Comparison of ENCODE assay signal across 25 cellular contexts in the genomic region with DNA sequence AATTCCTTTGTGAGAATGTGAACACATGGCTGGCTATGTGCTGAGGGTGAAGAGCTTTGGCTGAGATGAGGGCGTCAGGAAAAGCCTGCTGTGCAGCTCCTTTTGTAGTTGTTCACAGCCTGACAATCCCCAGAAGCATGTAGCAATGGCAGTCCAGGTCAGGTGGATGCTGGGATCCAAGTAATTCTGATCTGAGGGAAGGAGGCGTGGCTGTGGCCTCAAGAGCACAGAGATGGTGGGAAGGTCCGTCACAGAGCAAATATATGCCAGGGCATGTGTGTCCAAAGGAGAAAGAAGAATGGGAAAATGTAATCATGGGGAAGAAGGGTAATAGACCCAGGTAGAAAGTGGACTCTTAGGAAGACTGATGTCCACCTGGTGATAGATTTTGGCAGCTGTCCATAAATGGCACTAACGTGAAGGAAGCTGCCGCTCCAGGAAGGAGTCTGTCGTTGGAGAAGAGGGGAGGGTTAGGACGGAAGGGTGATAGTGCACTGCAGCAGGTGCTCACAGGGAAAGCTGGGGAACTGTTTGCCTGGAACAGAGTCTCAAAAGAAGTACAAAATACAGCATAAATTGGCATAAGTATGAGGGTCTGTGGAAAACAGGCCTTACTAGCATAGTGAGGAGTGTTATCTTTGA. TPM values are rescaled to one million over a fixed set of nuclear protein-coding genes. Genes with fewer than 3 reads are reported as not detected.
DNase-seq lines count a peak whose midpoint lies in the region; ATAC-seq, FAIRE-seq and TF ChIP-seq lines count a peak whose summit lies in the region.
"Had no signal": no experiment of that assay in that cellular context is flagged by ENCODE, and none has a peak within 500 bp of the region (broad histone marks: within the 10 kb centered on the region; RNA-seq: fewer than 3 reads in every experiment).

No MANE protein-coding gene starts in this region.

- no peak for TF ChIP-seq CTCF in CD14-positive monocyte (IDR thresholded peaks at IDR 0.05)
- no peak for TF ChIP-seq CTCF in H9 (conservative IDR thresholded peaks at IDR 0.05)
- TF ChIP-seq CTCF in HepG2 (CRISPR knock-in tag; IDR thresholded peaks at IDR 0.05), result no peak
- TF ChIP-seq CTCF in endothelial cell (IDR thresholded peaks at IDR 0.05; ENCODE audit: unreplicated experiment), result no peak

- BruUV-seq in HepG2 (replicated peaks; lab: Mats Ljungman, UMichigan), result no TSS peak

- in situ Hi-C loops in HepG2 (cut with HindIII; ENCODE audit: extremely low pct_ligation_motif_present, low pct_unique_long_range_greater_than_20kb), result loop anchor here (5.0 kb wide), 1 partner anchor 194 kb away; no protein-coding TSS in a partner anchor

- peaks cover 19% of the 10 kb centered on the region for H3K4me1 Mint-ChIP-seq in CD14-positive monocyte
- H3K4me1 Mint-ChIP-seq in H9, result peaks cover 9 to 12% of the 10 kb centered on the region in 2 experiments
- H3K4me1 Mint-ChIP-seq in endothelial cell (ENCODE audit: unreplicated experiment), result no peaks in the 10 kb centered on the region
- peaks cover 0 to 3% (median 0%) of the 10 kb centered on the region in 4 donors for H3K4me1 Mint-ChIP-seq in naive thymus-derived CD8-positive, alpha-beta T cell
- H3K4me1 Mint-ChIP-seq: activated B cell treated with CpG ODN at 0.5 μM for 24 hours, memory B cell, natural killer cell had no signal

- no peak; a peak in 1 of 4 replicates for TF ChIP-seq POLR2A in HepG2 (IDR thresholded peaks at IDR 0.05; ENCODE audit: insufficient read depth in 1 of 2, low read depth in 2 of 2, low read length in 2 of 2)

- H3K79me1 ChIP-seq in H9 (ENCODE audit: insufficient read depth, low read depth, low read length, poor library complexity, severe bottlenecking), result no peaks in the 10 kb centered on the region

- H4K20me1 ChIP-seq in H9 (ENCODE audit: control insufficient read depth, insufficient read depth, insufficient read length), result no peaks in the 10 kb centered on the region
- H4K20me1 ChIP-seq in HepG2 (ENCODE audit: insufficient read depth, low read length), result no peaks in the 10 kb centered on the region

- H3K56ac ChIP-seq in H9 (ENCODE audit: insufficient read length, low read depth, low read length), result no peak overlapping the region

- no peak for FAIRE-seq in HepG2 (lab: Jason Lieb, UNC)
- FAIRE-seq: endothelial cell of umbilical vein, kidney, pancreas had no signal

- intact Hi-C loops in CD14-positive monocyte (cut with micrococcal nuclease) (loop anchor here in 1 of 2 donors (10.0 kb wide), 1 partner anchor 286 kb away; no protein-coding TSS in a partner anchor), HepG2 (cut with micrococcal nuclease; ENCODE audit: unreplicated experiment) (no loop called here)

- no peak overlapping the region for H3K14ac ChIP-seq in H9 (ENCODE audit: insufficient read depth, low read length)

- no peak for DNase-seq in CD14-positive monocyte (ENCODE audit: low spot score)
- DNase-seq in H9, result no peak
- peak; percentile 84 for DNase-seq in NCI-H748 (lab: John Stamatoyannopoulos, UW; ENCODE audit: unreplicated experiment)
- DNase-seq in HepG2 (ENCODE audit: low spot score), result no peak
- no peak for DNase-seq in NCI-H1105 (lab: John Stamatoyannopoulos, UW)
- no peak for DNase-seq in endothelial cell (ENCODE audit: low spot score)
- DNase-seq in cortex of kidney (lab: John Stamatoyannopoulos, UW), result no peak
- DNase-seq in naive thymus-derived CD8-positive, alpha-beta T cell, result no peak
- DNase-seq: ACHN; activated B cell treated with CpG ODN at 0.5 μM for 24 hours; activated CD4-positive, alpha-beta T cell treated with anti-CD3 and anti-CD28 coated beads, Interleukin-2, amount 50 U/mL, for 4 hours; C1 segment of cervical spinal cord; GF-D8; KBM-7; kidney; natural killer cell; NCI-H187 treated with DMSO at 0.1 percent for 48 hours; NCI-H526 treated with DMSO at 0.1 percent for 48 hours; pancreas; stimulated activated CD4-positive, alpha-beta T cell treated with anti-CD3 and anti-CD28 coated beads, Interleukin-12 subunit alpha, Interleukin-12 subunit beta, amount 100 ng/mL, for 4 hours; upper lobe of left lung had no signal

- no peak overlapping the region for H2BK5ac ChIP-seq in H9 (ENCODE audit: insufficient read length, low read length)

- H3K36me3 Mint-ChIP-seq in CD14-positive monocyte, result peaks cover 51 to 69% of the 10 kb centered on the region in 2 donors
- H3K36me3 Mint-ChIP-seq in H9 (ENCODE audit: insufficient read depth in 1 of 3, low read depth in 3 of 3), result peaks cover 39 to 80% (median 77%) of the 10 kb centered on the region in 3 experiments
- peaks cover 6% of the 10 kb centered on the region for H3K36me3 Mint-ChIP-seq in endothelial cell (ENCODE audit: low read depth, unreplicated experiment)
- no peaks in the 10 kb centered on the region for H3K36me3 Mint-ChIP-seq in naive thymus-derived CD8-positive, alpha-beta T cell
- H3K36me3 Mint-ChIP-seq: memory B cell, natural killer cell had no signal

- no peaks in the 10 kb centered on the region for H3K9me3 ChIP-seq in H9 (ENCODE audit: control insufficient read depth, low read depth, low read length)
- H3K9me3 ChIP-seq in HepG2 (ENCODE audit: low read length), result no peaks in the 10 kb centered on the region
- H3K9me3 ChIP-seq: pancreas, right atrium auricular region, upper lobe of left lung had no signal

- no peak overlapping the region for H3K4me2 ChIP-seq in H9 (ENCODE audit: insufficient read depth, insufficient read length, low read length)
- H3K4me2 ChIP-seq in HepG2 (ENCODE audit: low read depth, low read length), result no peak overlapping the region

- TF ChIP-seq EP300 in HepG2 (IDR thresholded peaks at IDR 0.05; ENCODE audit: low read depth in 2 of 2, low read length in 2 of 2) (no peak), HepG2 (CRISPR knock-in tag; IDR thresholded peaks at IDR 0.05; ENCODE audit: borderline replicate concordance) (no peak)

- H3T11ph ChIP-seq in H9 (ENCODE audit: low read length), result no peak overlapping the region

- WGBS in H9 (ENCODE audit: extremely low coverage, insufficient read length, low lambda C conversion rate), result no CpG with 5 or more reads among the region's 7 CpGs
- 94% methylated on average over 7 of the region's 7 CpGs for WGBS in HepG2 (ENCODE audit: low lambda C conversion rate)

- H3K4me3 ChIP-seq in HepG2 (replicated peaks in 1 of 3; ENCODE audit: insufficient read depth in 1 of 3, low read depth in 2 of 3, low read length in 3 of 3), result no peak overlapping the region
- H3K4me3 ChIP-seq: pancreas, right atrium auricular region, upper lobe of left lung had no signal

- H3K4me3 Mint-ChIP-seq in CD14-positive monocyte, result no peak overlapping the region
- no peak overlapping the region for H3K4me3 Mint-ChIP-seq in H9
- no peak overlapping the region for H3K4me3 Mint-ChIP-seq in endothelial cell (ENCODE audit: unreplicated experiment)
- H3K4me3 Mint-ChIP-seq in naive thymus-derived CD8-positive, alpha-beta T cell, result no peak overlapping the region
- H3K4me3 Mint-ChIP-seq: activated B cell treated with CpG ODN at 0.5 μM for 24 hours, memory B cell, natural killer cell had no signal

- H2BK120ac ChIP-seq in H9 (ENCODE audit: low read depth, low read length, poor library complexity, severe bottlenecking), result no peak overlapping the region

- H2BK12ac ChIP-seq in H9 (ENCODE audit: insufficient read length, low read depth, low read length), result no peak overlapping the region

- H4K5ac ChIP-seq in H9 (ENCODE audit: insufficient read length, low read depth, low read length), result no peak overlapping the region

- no peak overlapping the region for H4K91ac ChIP-seq in H9 (ENCODE audit: insufficient read length, low read depth, low read length)

- H2BK15ac ChIP-seq in H9 (ENCODE audit: low read depth, low read length), result no peak overlapping the region

- no peak overlapping the region for H3K23ac ChIP-seq in H9 (ENCODE audit: insufficient read length, low read depth, low read length)

- H4K8ac ChIP-seq in H9 (replicated peaks; ENCODE audit: insufficient read length, low read depth, low read length), result peak overlapping the region; percentile 80

- H2AK5ac ChIP-seq in H9 (ENCODE audit: insufficient read length, low read length), result no peak overlapping the region

- no peak overlapping the region for H3K18ac ChIP-seq in H9 (ENCODE audit: insufficient read length, low read depth, low read length)

- H3K27me3 ChIP-seq in H9 (ENCODE audit: insufficient read depth, low read length) (no peaks in the 10 kb centered on the region), HepG2 (ENCODE audit: control insufficient read depth in 1 of 2, insufficient read depth in 2 of 2, low read length in 2 of 2) (no peaks in the 10 kb centered on the region)
- H3K27me3 ChIP-seq: pancreas, right atrium auricular region, upper lobe of left lung had no signal

- no peaks in the 10 kb centered on the region for H3K79me2 ChIP-seq in H9 (ENCODE audit: insufficient read depth, low read length)
- no peaks in the 10 kb centered on the region for H3K79me2 ChIP-seq in HepG2 (ENCODE audit: insufficient read depth, low read length)

- H3K27ac ChIP-seq in H9 (ENCODE audit: insufficient read length, low read depth, low read length), result no peak overlapping the region
- H3K27ac ChIP-seq in HepG2 (ENCODE audit: extremely low read length, insufficient read depth, low read length), result no peak overlapping the region
- H3K27ac ChIP-seq: pancreas, right atrium auricular region, upper lobe of left lung had no signal

- peaks cover 1 to 44% of the 10 kb centered on the region in 2 experiments; a peak in 3 of 5 replicates for H3K36me3 ChIP-seq in HepG2 (replicated peaks in 1 of 2; ENCODE audit: control insufficient read depth in 1 of 2, insufficient read depth in 2 of 2, low read length in 2 of 2)
- H3K36me3 ChIP-seq: pancreas, right atrium auricular region had no signal

- no peak overlapping the region for H3K4ac ChIP-seq in H9 (ENCODE audit: low read depth, low read length)

- no peak overlapping the region for H3K9ac ChIP-seq in H9 (ENCODE audit: extremely low read depth, insufficient read length, low read length)
- H3K9ac ChIP-seq in HepG2 (ENCODE audit: insufficient read depth, low read depth, low read length), result no peak overlapping the region

- no peaks in the 10 kb centered on the region for H3K27me3 Mint-ChIP-seq in CD14-positive monocyte (ENCODE audit: low read depth in 3 of 3)
- no peaks in the 10 kb centered on the region for H3K27me3 Mint-ChIP-seq in H9 (ENCODE audit: low read depth)
- H3K27me3 Mint-ChIP-seq in endothelial cell (ENCODE audit: unreplicated experiment), result no peaks in the 10 kb centered on the region
- H3K27me3 Mint-ChIP-seq in naive thymus-derived CD8-positive, alpha-beta T cell, result peaks cover 0 to 7% (median 0%) of the 10 kb centered on the region in 5 donors
- H3K27me3 Mint-ChIP-seq: activated B cell treated with CpG ODN at 0.5 μM for 24 hours, memory B cell had no signal

- no peak for TF ChIP-seq RAD21 in HepG2 (CRISPR knock-in tag; IDR thresholded peaks at IDR 0.05)

- POLR2A ChIA-PET in HepG2 (lab: Yijun Ruan, JAX), result no interaction called here
- POLR2A ChIA-PET in naive thymus-derived CD8-positive, alpha-beta T cell (lab: Charles Lee), result no interaction called here

- H3K9me3 Mint-ChIP-seq in CD14-positive monocyte (no peaks in the 10 kb centered on the region), H9 (no peaks in the 10 kb centered on the region), endothelial cell (ENCODE audit: unreplicated experiment) (no peaks in the 10 kb centered on the region)
- peaks cover 0 to 27% (median 4%) of the 10 kb centered on the region in 9 donors for H3K9me3 Mint-ChIP-seq in naive thymus-derived CD8-positive, alpha-beta T cell
- H3K9me3 Mint-ChIP-seq: activated B cell treated with CpG ODN at 0.5 μM for 24 hours had no signal

- H3K27ac Mint-ChIP-seq in CD14-positive monocyte (peak overlapping the region in 5 of 7 donors; percentile 16 to 35 (median 27)), H9 (peak overlapping the region in 2 of 3 experiments; percentile 49 to 76; a peak in 4 of 7 replicates), endothelial cell (ENCODE audit: unreplicated experiment) (no peak overlapping the region)
- no peak overlapping the region for H3K27ac Mint-ChIP-seq in naive thymus-derived CD8-positive, alpha-beta T cell
- H3K27ac Mint-ChIP-seq: activated B cell treated with CpG ODN at 0.5 μM for 24 hours, memory B cell, natural killer cell had no signal

- no peaks in the 10 kb centered on the region for H3K4me1 ChIP-seq in H9 (ENCODE audit: insufficient read depth, low read length)
- 0 out of 2 replicates have a peak, but pooled peaks cover 8% of the 10 kb centered on the region for H3K4me1 ChIP-seq in HepG2 (ENCODE audit: insufficient read depth, low read length)
- H3K4me1 ChIP-seq: pancreas, right atrium auricular region had no signal

- ATAC-seq in HepG2, result no peak
- ATAC-seq in naive thymus-derived CD8-positive, alpha-beta T cell, result no peak
- ATAC-seq: HCT116, natural killer cell had no signal

- no peaks in the 10 kb centered on the region for H3K23me2 ChIP-seq in H9 (ENCODE audit: insufficient read length, low read depth, low read length, poor library complexity, severe bottlenecking)

- H2AFZ ChIP-seq in H9 (ENCODE audit: low read length) (no peak overlapping the region), HepG2 (ENCODE audit: low read length) (no peak overlapping the region)

- no peak overlapping the region for H2BK20ac ChIP-seq in H9 (ENCODE audit: low read depth, low read length, poor library complexity, severe bottlenecking)

- CTCF ChIA-PET in HepG2 (lab: Yijun Ruan, JAX; ENCODE audit: low intra/inter-chr PET ratio, low total read pairs), result interaction anchor here (2.4 kb wide), 1 partner anchor 196 kb away, joined by 14 read pairs; no protein-coding TSS in a partner anchor

RNA-seq across cellular contexts. Expression of a gene that starts 13.8 kb away (rescaled TPM):
- polyA plus RNA-seq in CD14-positive monocyte (100 to 1,000 TPM; 248 to 295 TPM), HepG2 (2011; rRNA removed) (109 and 152 TPM in 2 replicates)
- total RNA-seq in H9 (2021) (234 and 235 TPM in 2 replicates), HepG2 (2016; rRNA removed; fragmentation: Illumina TruSeq; extraction: Trizol) (96.0 and 119 TPM in 2 replicates), endothelial cell (ENCODE audit: unreplicated experiment) (55.9 TPM)
- total RNA-seq in HepG2 (2016; cell fraction: cytosol; rRNA removed; fragmentation: Illumina TruSeq; extraction: Trizol; ENCODE audit: low read depth), result 43.0 and 57.9 TPM in 2 replicates
- 85.5 and 124 TPM in 2 replicates for total RNA-seq in HepG2 (2016; cell fraction: insoluble cytoplasmic fraction; rRNA removed; fragmentation: Illumina TruSeq; extraction: Trizol)
- 67.6 and 68.8 TPM in 2 replicates for total RNA-seq in HepG2 (2016; cell fraction: membrane; rRNA removed; fragmentation: Illumina TruSeq; extraction: Trizol)
- total RNA-seq in HepG2 (2016; cell fraction: nucleus; rRNA removed; fragmentation: Illumina TruSeq; extraction: Trizol), result 147 and 150 TPM in 2 replicates
- polyA plus RNA-seq in HepG2 (2011; cell fraction: cytosol; rRNA removed), result 77.4 and 102 TPM in 2 replicates
- polyA plus RNA-seq in HepG2 (2011; cell fraction: nucleus; rRNA removed), result 21.1 and 35.4 TPM in 2 replicates
- polyA plus RNA-seq in HepG2 (2012), result 130 and 168 TPM in 2 replicates
- polyA plus RNA-seq in HepG2 (2016; cell fraction: cytosol; fragmentation: Illumina TruSeq; extraction: Trizol; ENCODE audit: low read depth), result 129 and 148 TPM in 2 replicates
- polyA plus RNA-seq in HepG2 (2016; cell fraction: insoluble cytoplasmic fraction; fragmentation: Illumina TruSeq; extraction: Trizol; ENCODE audit: low read depth), result 275 and 282 TPM in 2 replicates
- polyA plus RNA-seq in HepG2 (2016; cell fraction: membrane; fragmentation: Illumina TruSeq; extraction: Trizol; ENCODE audit: low read depth), result 145 and 157 TPM in 2 replicates
- polyA plus RNA-seq in HepG2 (2016; cell fraction: nucleus; fragmentation: Illumina TruSeq; extraction: Trizol; ENCODE audit: insufficient read depth, low read depth), result 447 and 475 TPM in 2 replicates
- 118 and 242 TPM in 2 replicates for polyA minus RNA-seq in HepG2 (2011; rRNA and poly(A)+ RNA removed; ENCODE audit: low replicate concordance)
- polyA minus RNA-seq in HepG2 (2011; cell fraction: cytosol; rRNA and poly(A)+ RNA removed), result 51.3 and 69.3 TPM in 2 replicates
- 47.0 and 48.3 TPM in 2 replicates for polyA minus RNA-seq in HepG2 (2011; cell fraction: nucleus; rRNA and poly(A)+ RNA removed)
- total RNA-seq in naive thymus-derived CD8-positive, alpha-beta T cell, result not detected
- polyA plus RNA-seq in naive thymus-derived CD8-positive, alpha-beta T cell, result under 1 TPM in 1 of 3 donors, not detected in 2; 0.75 TPM
- total RNA-seq: activated B cell treated with CpG ODN at 0.5 μM for 24 hours had no signal

Comparison
In these comparisons a context has a peak if more than half of its experiments do, and no peak if none do; other contexts are left out.
1. H3K27ac Mint-ChIP-seq: peak in CD14-positive monocyte (5 of 7) and H9 (2 of 3); none in endothelial cell (single experiment) and naive thymus-derived CD8-positive, alpha-beta T cell (0 of 10).
2. RNA of a gene that starts 13.8 kb away (total RNA-seq): 234 to 235 TPM in H9, 43.0 to 150 TPM in HepG2 and 55.9 TPM in endothelial cell (single experiment); not detected in naive thymus-derived CD8-positive, alpha-beta T cell; every median in the first group is over 10 times any median in the second.